Comparison of ENCODE assay signal across 18 cellular contexts in genomic region chr20:14778096-14778495, GRCh38.
DNase-seq lines count a peak whose midpoint lies in the region; ATAC-seq, FAIRE-seq and TF ChIP-seq lines count a peak whose summit lies in the region.
"Had no signal": no experiment of that assay in that cellular context is flagged by ENCODE, and none has a peak within 500 bp of the region (broad histone marks: within the 10 kb centered on the region; RNA-seq: fewer than 3 reads in every experiment).

No MANE protein-coding gene starts in this region.

- TF ChIP-seq CTCF in A549 (IDR thresholded peaks at IDR 0.05), result no peak

- no peaks in the 10 kb centered on the region for H3K36me3 ChIP-seq in trophoblast cell (ENCODE audit: control insufficient read depth in 1 of 2, insufficient read depth in 2 of 2, low read length in 2 of 2)
- H3K36me3 ChIP-seq: BLaER1 treated with 17β-estradiol and CSF1 and Interleukin-3, amounts not matched to agents 10 nM and 100 nM had no signal

- H2BK12ac ChIP-seq in trophoblast cell (ENCODE audit: low read length), result no peak overlapping the region

- H3K18ac ChIP-seq in trophoblast cell (ENCODE audit: low read length), result no peak overlapping the region

- H3K23ac ChIP-seq in trophoblast cell (ENCODE audit: low read length), result no peak overlapping the region

- no peak overlapping the region for H2BK120ac ChIP-seq in trophoblast cell (ENCODE audit: insufficient read depth, low read length, poor library complexity)

- H3K79me1 ChIP-seq in trophoblast cell (ENCODE audit: low read length), result no peaks in the 10 kb centered on the region

- no peak for TF ChIP-seq RAD21 in A549 (conservative IDR thresholded peaks at IDR 0.05 in 1 of 2, IDR thresholded peaks at IDR 0.05 in 1 of 2)

- H4K12ac ChIP-seq in trophoblast cell (ENCODE audit: low read depth, low read length), result no peak overlapping the region

- no peaks in the 10 kb centered on the region for H3K9me3 ChIP-seq in A549
- no peaks in the 10 kb centered on the region for H3K9me3 ChIP-seq in trophoblast cell (ENCODE audit: insufficient read depth, low read depth, low read length)
- H3K9me3 ChIP-seq: BLaER1 treated with 17β-estradiol and CSF1 and Interleukin-3, amounts not matched to agents 10 nM and 100 nM had no signal

- H3K4me1 ChIP-seq in A549 (peaks cover 14% of the 10 kb centered on the region), trophoblast cell (ENCODE audit: control insufficient read depth in 1 of 2, insufficient read depth in 2 of 2, low read length in 2 of 2) (no peaks in the 10 kb centered on the region)
- H3K4me1 ChIP-seq: BLaER1 treated with 17β-estradiol and CSF1 and Interleukin-3, amounts not matched to agents 10 nM and 100 nM had no signal

- H3K4me3 ChIP-seq in A549, result no peak overlapping the region
- no peak overlapping the region for H3K4me3 ChIP-seq in trophoblast cell (ENCODE audit: low read depth, low read length)
- H3K4me3 ChIP-seq: BLaER1 treated with 17β-estradiol and CSF1 and Interleukin-3, amounts not matched to agents 10 nM and 100 nM; GM12878; GM23248 had no signal

- 77% methylated on average over 6 of the region's 6 CpGs for WGBS in A549 (ENCODE audit: missing lambda C conversion rate)
- no CpG with 5 or more reads among the region's 6 CpGs for WGBS in trophoblast cell (ENCODE audit: extremely low coverage, insufficient coverage, insufficient read length)

- H3K27me3 ChIP-seq in trophoblast cell (ENCODE audit: insufficient read depth, low read length), result no peaks in the 10 kb centered on the region
- H3K27me3 ChIP-seq: BLaER1 treated with 17β-estradiol and CSF1 and Interleukin-3, amounts not matched to agents 10 nM and 100 nM had no signal

- no peak overlapping the region for H2AFZ ChIP-seq in trophoblast cell (ENCODE audit: insufficient read depth, low read length, poor library complexity)
- H2AFZ ChIP-seq: GM23248 had no signal

- TF ChIP-seq POLR2A in A549 (IDR thresholded peaks at IDR 0.05; ENCODE audit: low read length), result no peak

- FAIRE-seq in A549 (lab: Jason Lieb, UNC), result no peak
- FAIRE-seq: GM12878, GM18507, H54 had no signal

- H3K14ac ChIP-seq in trophoblast cell (ENCODE audit: low read length), result no peak overlapping the region

- POLR2A ChIA-PET in A549 (lab: Yijun Ruan, JAX), result no interaction called here

- no peak overlapping the region for H4K91ac ChIP-seq in trophoblast cell (ENCODE audit: low read depth, low read length)

- H3K27ac ChIP-seq in A549 (peak overlapping the region; percentile 36 to 59; a peak in 2 of 6 replicates), epithelial cell of prostate (peak overlapping the region; percentile 40), trophoblast cell (ENCODE audit: low read depth, low read length) (no peak overlapping the region)
- H3K27ac ChIP-seq: BLaER1 treated with 17β-estradiol and CSF1 and Interleukin-3, amounts not matched to agents 10 nM and 100 nM; GM23248; HL-60 had no signal

- no peak overlapping the region for H3K9ac ChIP-seq in trophoblast cell (ENCODE audit: low read length)
- H3K9ac ChIP-seq: BLaER1 treated with 17β-estradiol and CSF1 and Interleukin-3, amounts not matched to agents 10 nM and 100 nM; GM23248 had no signal

- DNase-seq in A549 (ENCODE audit: low read depth in 1 of 2, low spot score in 1 of 2) (no peak), OCI-M1 (lab: John Stamatoyannopoulos, UW) (peak; percentile 17), epithelial cell of prostate (ENCODE audit: low read depth, low spot score) (no peak), trophoblast cell (peak; percentile 38 to 65), hippocampal formation (lab: John Stamatoyannopoulos, UW) (no peak)
- DNase-seq: 8988T; ACHN; Calu3; CD4-positive, alpha-beta T cell; DMS 273 treated with DMSO at 0.1 percent for 48 hours had no signal

- H2BK5ac ChIP-seq in trophoblast cell (ENCODE audit: low read depth, low read length, poor library complexity), result no peak overlapping the region

- H2AK5ac ChIP-seq in trophoblast cell (ENCODE audit: low read length), result no peak overlapping the region

- ATAC-seq in A549 (no peak), GM21717 (IDR thresholded peaks at IDR 0.05; ENCODE audit: unreplicated experiment) (no peak), HG03520 (IDR thresholded peaks at IDR 0.05; ENCODE audit: unreplicated experiment) (no peak)
- ATAC-seq: GM12878 had no signal

- no peak overlapping the region for H3K4ac ChIP-seq in trophoblast cell (ENCODE audit: low read depth, low read length)

- CTCF ChIA-PET in A549 (lab: Yijun Ruan, JAX), result interaction anchor here (1.0 to 1.2 kb wide), 2 partner anchors 16 to 18 kb away, joined by 3 to 4 read pairs; no protein-coding TSS in a partner anchor

- H3K4me2 ChIP-seq in A549 (no peak overlapping the region), trophoblast cell (ENCODE audit: low read length) (no peak overlapping the region)
- H3K4me2 ChIP-seq: BLaER1 treated with 17β-estradiol and CSF1 and Interleukin-3, amounts not matched to agents 10 nM and 100 nM had no signal

- H4K8ac ChIP-seq in trophoblast cell (ENCODE audit: low read depth, low read length), result no peak overlapping the region

- no peak for TF ChIP-seq EP300 in A549 (IDR thresholded peaks at IDR 0.05)

- no peaks in the 10 kb centered on the region for H3K79me2 ChIP-seq in trophoblast cell (ENCODE audit: control insufficient read depth, insufficient read depth, low read length, poor library complexity)

TF ChIP-seq in A549, 52 proteins besides CTCF, POLR2A, EP300 and RAD21:
- TF ChIP-seq HEYL (CRISPR knock-in tag; IDR thresholded peaks at IDR 0.05) (no peak), ZSCAN20 (CRISPR knock-in tag; IDR thresholded peaks at IDR 0.05) (no peak), ZNF302 (CRISPR knock-in tag; IDR thresholded peaks at IDR 0.05) (no peak), SREBF2 (IDR thresholded peaks at IDR 0.05) (no peak), RARB (CRISPR knock-in tag; IDR thresholded peaks at IDR 0.05) (no peak)

Comparison
In these comparisons a context has a peak if more than half of its experiments do, and no peak if none do; other contexts are left out.
1. DNase-seq: peak in OCI-M1 (single experiment) and trophoblast cell (2 of 2); none in A549 (0 of 2), epithelial cell of prostate (single experiment) and hippocampal formation (0 of 2).